Comparison of ENCODE assay signal across 9 cellular contexts in the genomic region with DNA sequence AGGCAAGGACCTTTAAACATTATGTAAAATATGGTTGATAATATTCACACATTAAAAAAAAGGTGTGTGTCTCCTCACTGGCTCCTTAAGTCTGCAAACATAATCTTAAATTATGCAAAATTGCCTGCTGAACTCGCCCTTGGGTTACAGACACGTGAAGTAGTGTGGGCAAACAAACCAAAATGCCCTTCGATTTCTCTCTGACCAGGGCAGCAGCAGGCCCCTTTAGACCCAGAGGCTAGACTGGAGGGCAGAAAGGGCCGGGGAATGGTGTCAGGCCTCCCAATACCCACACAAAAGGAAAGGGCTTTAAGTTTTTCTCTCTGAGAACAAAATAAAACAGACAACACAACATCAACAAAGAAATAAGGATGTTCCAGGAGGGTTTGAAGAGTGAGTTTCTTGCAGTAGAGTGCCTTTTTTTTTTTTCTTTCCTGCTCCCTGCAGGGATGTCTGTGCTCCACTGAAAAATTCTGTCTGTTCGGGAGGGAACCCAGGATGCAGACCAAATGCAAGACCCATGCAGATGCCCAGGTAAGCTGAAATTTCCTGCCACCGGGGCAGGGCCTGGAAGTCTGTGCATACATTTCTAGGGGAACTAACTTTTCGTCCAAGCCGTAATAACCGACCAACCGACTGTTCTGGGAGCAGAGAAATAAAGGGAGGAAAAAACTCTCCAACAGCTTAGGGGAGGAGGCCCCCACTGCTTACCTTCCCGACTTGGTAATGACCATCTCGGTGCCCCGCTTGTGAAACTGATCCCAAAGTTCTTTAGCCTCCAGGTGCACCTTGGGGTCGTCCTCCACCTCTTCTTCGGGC. TPM values are rescaled to one million over a fixed set of nuclear protein-coding genes. Genes with fewer than 3 reads are reported as not detected.
A peak's percentile ranks its signal among the peaks of the same experiment; 100 is the strongest.
DNase-seq lines count a peak whose midpoint lies in the region; ATAC-seq and TF ChIP-seq lines count a peak whose summit lies in the region.
"Had no signal": no experiment of that assay in that cellular context is flagged by ENCODE, and none has a peak within 500 bp of the region (broad histone marks: within the 10 kb centered on the region; RNA-seq: fewer than 3 reads in every experiment).

No MANE protein-coding gene starts in this region.

- no peaks in the 10 kb centered on the region for H3K27me3 ChIP-seq in Caco-2 (replicated peaks; ENCODE audit: control insufficient read depth, insufficient read depth, low read length)
- peaks cover 0 to 16% (median 2%) of the 10 kb centered on the region in 3 donors for H3K27me3 ChIP-seq in psoas muscle (ENCODE audit: insufficient read depth in 3 of 3, low read length in 2 of 3)

- H3K9me3 ChIP-seq in Caco-2 = no peaks in the 10 kb centered on the region
- H3K9me3 ChIP-seq in psoas muscle = no peaks in the 10 kb centered on the region

- H3K36me3 ChIP-seq in Caco-2 (ENCODE audit: control insufficient read depth, insufficient read depth, low read length) (no peaks in the 10 kb centered on the region), psoas muscle (ENCODE audit: insufficient read depth in 1 of 2, low read depth in 1 of 2) (peaks cover 0 to 34% of the 10 kb centered on the region in 2 donors)

- peak overlapping the region; percentile 64 for H3K4me3 ChIP-seq in Caco-2 (ENCODE audit: low read depth, low read length)
- H3K4me3 ChIP-seq in fibroblast of the aortic adventitia (ENCODE audit: low read depth, low read length) = peak overlapping the region; percentile 86
- H3K4me3 ChIP-seq in psoas muscle = peak overlapping the region; percentile 78

- no peak for DNase-seq in Caco-2
- peak; percentile 26 for DNase-seq in RKO (ENCODE audit: low spot score)
- DNase-seq in fibroblast of the aortic adventitia (ENCODE audit: low read depth) = no peak
- no peak for DNase-seq in psoas muscle
- no peak for DNase-seq in anterior cingulate cortex (lab: John Stamatoyannopoulos, UW)
- no peak for DNase-seq in NCI-H128 (lab: John Stamatoyannopoulos, UW; ENCODE audit: unreplicated experiment)

- intact Hi-C loops in Caco-2 (cut with micrococcal nuclease; ENCODE audit: unreplicated experiment) = loop anchor here (5.0 to 10.0 kb wide), 2 partner anchors 220 to 322 kb away; no protein-coding TSS in a partner anchor
- intact Hi-C loops in psoas muscle (cut with DNase I) = loop anchor here in 1 of 2 donors (10.0 kb wide), 1 partner anchor 542 kb away; no protein-coding TSS in a partner anchor

- peak overlapping the region; percentile 90 for H3K27ac ChIP-seq in psoas muscle

- H3K4me1 Mint-ChIP-seq in Caco-2 (ENCODE audit: low read depth, unreplicated experiment) = peaks cover 17% of the 10 kb centered on the region

- 24 to 41% (median 34%) methylated on average over 15 of the region's 15 CpGs for WGBS in psoas muscle, 3 donors

- peaks cover 26% of the 10 kb centered on the region for H3K4me1 ChIP-seq in Caco-2
- H3K4me1 ChIP-seq in psoas muscle = peaks cover 9% of the 10 kb centered on the region

- TF ChIP-seq CTCF in Caco-2 (IDR thresholded peaks at IDR 0.05; ENCODE audit: insufficient read depth in 1 of 2, low read depth in 1 of 2, low read length in 1 of 2, severe bottlenecking in 1 of 2, unreplicated experiment in 1 of 2) (no peak), fibroblast of the aortic adventitia (IDR thresholded peaks at IDR 0.05; ENCODE audit: insufficient read depth, low read length) (no peak), psoas muscle (IDR thresholded peaks at IDR 0.05) (no peak)

- peak overlapping the region; percentile 93 for H3K27ac Mint-ChIP-seq in Caco-2 (ENCODE audit: unreplicated experiment)

- H3K36me3 Mint-ChIP-seq in Caco-2 (ENCODE audit: insufficient read depth, unreplicated experiment) = peaks cover 70% of the 10 kb centered on the region

- peak overlapping the region; percentile 90 for H3K4me3 Mint-ChIP-seq in Caco-2 (ENCODE audit: unreplicated experiment)

- no TSS peak for BruUV-seq in Caco-2 (replicated peaks; lab: Mats Ljungman, UMichigan)

- ATAC-seq in psoas muscle (no peak), GM19035 (IDR thresholded peaks at IDR 0.05; ENCODE audit: unreplicated experiment) (no peak), HG03442 (IDR thresholded peaks at IDR 0.05; ENCODE audit: unreplicated experiment) (no peak)
- ATAC-seq: activated CD4-positive, CD25-positive, alpha-beta regulatory T cell treated with anti-CD3 and anti-CD28 coated beads, Interleukin-2, amount 50 U/mL, for 24 hours had no signal

- POLR2A ChIA-PET in Caco-2 (lab: Charles Lee) = no interaction called here

- no peaks in the 10 kb centered on the region for H3K27me3 Mint-ChIP-seq in Caco-2 (ENCODE audit: insufficient read depth, unreplicated experiment)

- H3K9me3 Mint-ChIP-seq in Caco-2 (ENCODE audit: unreplicated experiment) = no peaks in the 10 kb centered on the region

- CTCF ChIA-PET in Caco-2 (lab: Charles Lee) = no interaction called here

RNA-seq across cellular contexts. Expression of gene TBX3, which starts 1.7 kb away (rescaled TPM):
- total RNA-seq in Caco-2 (2022) (47.2 and 54.0 TPM in 2 replicates), fibroblast of the aortic adventitia (ENCODE audit: low replicate concordance) (5.7 and 12.8 TPM in 2 replicates), psoas muscle (10 to 100 TPM in 3 of 4 donors, 1 to 10 TPM in 1; 7.4 to 50.8 (median 30.8) TPM)
- polyA plus RNA-seq in psoas muscle = 10 to 100 TPM in 1 of 3 donors, 1 to 10 TPM in 2; 5.0 to 15.8 (median 9.8) TPM
